Comparison of ENCODE assay signal across 1 cellular context in the genomic region with DNA sequence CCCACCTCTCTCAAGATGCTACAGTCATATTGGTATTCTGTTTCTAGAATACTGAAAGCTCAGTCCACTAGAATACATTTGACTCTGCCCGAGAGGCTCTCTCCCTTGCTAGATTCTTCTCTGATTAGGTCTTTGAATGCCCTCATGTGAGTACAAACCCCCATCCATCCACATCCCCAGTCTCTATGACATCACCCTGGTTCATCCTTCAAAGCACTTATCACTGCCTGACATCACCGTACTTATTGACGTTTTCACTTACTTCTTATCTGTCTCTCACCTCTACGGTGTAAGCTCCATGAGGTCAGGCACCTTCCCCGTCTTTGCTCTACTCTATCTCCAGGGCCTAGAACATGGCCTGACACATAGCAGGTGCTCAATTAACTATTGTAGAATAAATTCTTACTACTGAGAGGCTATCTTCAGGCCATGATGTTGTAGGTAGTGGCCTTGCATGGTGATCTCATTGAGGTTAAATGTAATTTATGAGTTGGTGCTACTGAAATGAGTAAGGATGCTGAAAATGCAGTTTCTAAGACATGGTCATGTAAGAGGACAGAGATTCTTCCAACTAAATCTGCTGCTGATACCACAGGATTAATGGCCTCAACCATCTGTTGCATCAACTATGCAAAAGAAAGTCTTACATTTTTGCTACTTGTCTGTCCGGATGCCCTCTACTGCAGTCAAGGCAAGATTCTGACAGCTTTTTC.
A peak's percentile ranks its signal among the peaks of the same experiment; 100 is the strongest.
TF ChIP-seq lines count a peak whose summit lies in the region.

No MANE protein-coding gene starts in this region.

TF ChIP-seq in HepG2, 621 proteins besides CTCF, POLR2A, EP300 and RAD21:
- TF ChIP-seq MAF1 (CRISPR knock-in tag; IDR thresholded peaks at IDR 0.05; ENCODE audit: borderline replicate concordance) (no peak), JDP2 (CRISPR knock-in tag; IDR thresholded peaks at IDR 0.05; ENCODE audit: borderline replicate concordance) (no peak), ZNF660 (CRISPR knock-in tag; IDR thresholded peaks at IDR 0.05; ENCODE audit: borderline replicate concordance, low read depth) (no peak), WIZ (CRISPR knock-in tag; IDR thresholded peaks at IDR 0.05) (no peak), ATF7 (IDR thresholded peaks at IDR 0.05) (peak; percentile 50; the same call in 1 of the 2 replicates), ATF7 (CRISPR knock-in tag; IDR thresholded peaks at IDR 0.05) (no peak), CBX1 (IDR thresholded peaks at IDR 0.05; ENCODE audit: low read depth) (no peak), XRCC5 (optimal IDR thresholded peaks at IDR 0.05; ENCODE audit: low read length) (no peak), ZNF839 (CRISPR knock-in tag; IDR thresholded peaks at IDR 0.05; ENCODE audit: borderline replicate concordance) (no peak), CREB1 (IDR thresholded peaks at IDR 0.05) (0 out of 2 replicates have a peak, but pooled peaks have one; percentile 51), CREB1 (CRISPR knock-in tag; IDR thresholded peaks at IDR 0.05) (no peak)
- TF ChIP-seq, protein P1, sequence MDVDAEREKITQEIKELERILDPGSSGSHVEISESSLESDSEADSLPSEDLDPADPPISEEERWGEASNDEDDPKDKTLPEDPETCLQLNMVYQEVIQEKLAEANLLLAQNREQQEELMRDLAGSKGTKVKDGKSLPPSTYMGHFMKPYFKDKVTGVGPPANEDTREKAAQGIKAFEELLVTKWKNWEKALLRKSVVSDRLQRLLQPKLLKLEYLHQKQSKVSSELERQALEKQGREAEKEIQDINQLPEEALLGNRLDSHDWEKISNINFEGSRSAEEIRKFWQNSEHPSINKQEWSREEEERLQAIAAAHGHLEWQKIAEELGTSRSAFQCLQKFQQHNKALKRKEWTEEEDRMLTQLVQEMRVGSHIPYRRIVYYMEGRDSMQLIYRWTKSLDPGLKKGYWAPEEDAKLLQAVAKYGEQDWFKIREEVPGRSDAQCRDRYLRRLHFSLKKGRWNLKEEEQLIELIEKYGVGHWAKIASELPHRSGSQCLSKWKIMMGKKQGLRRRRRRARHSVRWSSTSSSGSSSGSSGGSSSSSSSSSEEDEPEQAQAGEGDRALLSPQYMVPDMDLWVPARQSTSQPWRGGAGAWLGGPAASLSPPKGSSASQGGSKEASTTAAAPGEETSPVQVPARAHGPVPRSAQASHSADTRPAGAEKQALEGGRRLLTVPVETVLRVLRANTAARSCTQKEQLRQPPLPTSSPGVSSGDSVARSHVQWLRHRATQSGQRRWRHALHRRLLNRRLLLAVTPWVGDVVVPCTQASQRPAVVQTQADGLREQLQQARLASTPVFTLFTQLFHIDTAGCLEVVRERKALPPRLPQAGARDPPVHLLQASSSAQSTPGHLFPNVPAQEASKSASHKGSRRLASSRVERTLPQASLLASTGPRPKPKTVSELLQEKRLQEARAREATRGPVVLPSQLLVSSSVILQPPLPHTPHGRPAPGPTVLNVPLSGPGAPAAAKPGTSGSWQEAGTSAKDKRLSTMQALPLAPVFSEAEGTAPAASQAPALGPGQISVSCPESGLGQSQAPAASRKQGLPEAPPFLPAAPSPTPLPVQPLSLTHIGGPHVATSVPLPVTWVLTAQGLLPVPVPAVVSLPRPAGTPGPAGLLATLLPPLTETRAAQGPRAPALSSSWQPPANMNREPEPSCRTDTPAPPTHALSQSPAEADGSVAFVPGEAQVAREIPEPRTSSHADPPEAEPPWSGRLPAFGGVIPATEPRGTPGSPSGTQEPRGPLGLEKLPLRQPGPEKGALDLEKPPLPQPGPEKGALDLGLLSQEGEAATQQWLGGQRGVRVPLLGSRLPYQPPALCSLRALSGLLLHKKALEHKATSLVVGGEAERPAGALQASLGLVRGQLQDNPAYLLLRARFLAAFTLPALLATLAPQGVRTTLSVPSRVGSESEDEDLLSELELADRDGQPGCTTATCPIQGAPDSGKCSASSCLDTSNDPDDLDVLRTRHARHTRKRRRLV (CRISPR knock-in tag; IDR thresholded peaks at IDR 0.05), result no peak
- TF ChIP-seq, protein P2, sequence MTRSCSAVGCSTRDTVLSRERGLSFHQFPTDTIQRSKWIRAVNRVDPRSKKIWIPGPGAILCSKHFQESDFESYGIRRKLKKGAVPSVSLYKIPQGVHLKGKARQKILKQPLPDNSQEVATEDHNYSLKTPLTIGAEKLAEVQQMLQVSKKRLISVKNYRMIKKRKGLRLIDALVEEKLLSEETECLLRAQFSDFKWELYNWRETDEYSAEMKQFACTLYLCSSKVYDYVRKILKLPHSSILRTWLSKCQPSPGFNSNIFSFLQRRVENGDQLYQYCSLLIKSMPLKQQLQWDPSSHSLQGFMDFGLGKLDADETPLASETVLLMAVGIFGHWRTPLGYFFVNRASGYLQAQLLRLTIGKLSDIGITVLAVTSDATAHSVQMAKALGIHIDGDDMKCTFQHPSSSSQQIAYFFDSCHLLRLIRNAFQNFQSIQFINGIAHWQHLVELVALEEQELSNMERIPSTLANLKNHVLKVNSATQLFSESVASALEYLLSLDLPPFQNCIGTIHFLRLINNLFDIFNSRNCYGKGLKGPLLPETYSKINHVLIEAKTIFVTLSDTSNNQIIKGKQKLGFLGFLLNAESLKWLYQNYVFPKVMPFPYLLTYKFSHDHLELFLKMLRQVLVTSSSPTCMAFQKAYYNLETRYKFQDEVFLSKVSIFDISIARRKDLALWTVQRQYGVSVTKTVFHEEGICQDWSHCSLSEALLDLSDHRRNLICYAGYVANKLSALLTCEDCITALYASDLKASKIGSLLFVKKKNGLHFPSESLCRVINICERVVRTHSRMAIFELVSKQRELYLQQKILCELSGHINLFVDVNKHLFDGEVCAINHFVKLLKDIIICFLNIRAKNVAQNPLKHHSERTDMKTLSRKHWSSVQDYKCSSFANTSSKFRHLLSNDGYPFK (CRISPR knock-in tag; IDR thresholded peaks at IDR 0.05; ENCODE audit: borderline replicate concordance), result no peak
- TF ChIP-seq, protein P3, sequence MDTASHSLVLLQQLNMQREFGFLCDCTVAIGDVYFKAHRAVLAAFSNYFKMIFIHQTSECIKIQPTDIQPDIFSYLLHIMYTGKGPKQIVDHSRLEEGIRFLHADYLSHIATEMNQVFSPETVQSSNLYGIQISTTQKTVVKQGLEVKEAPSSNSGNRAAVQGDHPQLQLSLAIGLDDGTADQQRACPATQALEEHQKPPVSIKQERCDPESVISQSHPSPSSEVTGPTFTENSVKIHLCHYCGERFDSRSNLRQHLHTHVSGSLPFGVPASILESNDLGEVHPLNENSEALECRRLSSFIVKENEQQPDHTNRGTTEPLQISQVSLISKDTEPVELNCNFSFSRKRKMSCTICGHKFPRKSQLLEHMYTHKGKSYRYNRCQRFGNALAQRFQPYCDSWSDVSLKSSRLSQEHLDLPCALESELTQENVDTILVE (CRISPR knock-in tag; IDR thresholded peaks at IDR 0.05), result no peak
- TF ChIP-seq, protein P4, sequence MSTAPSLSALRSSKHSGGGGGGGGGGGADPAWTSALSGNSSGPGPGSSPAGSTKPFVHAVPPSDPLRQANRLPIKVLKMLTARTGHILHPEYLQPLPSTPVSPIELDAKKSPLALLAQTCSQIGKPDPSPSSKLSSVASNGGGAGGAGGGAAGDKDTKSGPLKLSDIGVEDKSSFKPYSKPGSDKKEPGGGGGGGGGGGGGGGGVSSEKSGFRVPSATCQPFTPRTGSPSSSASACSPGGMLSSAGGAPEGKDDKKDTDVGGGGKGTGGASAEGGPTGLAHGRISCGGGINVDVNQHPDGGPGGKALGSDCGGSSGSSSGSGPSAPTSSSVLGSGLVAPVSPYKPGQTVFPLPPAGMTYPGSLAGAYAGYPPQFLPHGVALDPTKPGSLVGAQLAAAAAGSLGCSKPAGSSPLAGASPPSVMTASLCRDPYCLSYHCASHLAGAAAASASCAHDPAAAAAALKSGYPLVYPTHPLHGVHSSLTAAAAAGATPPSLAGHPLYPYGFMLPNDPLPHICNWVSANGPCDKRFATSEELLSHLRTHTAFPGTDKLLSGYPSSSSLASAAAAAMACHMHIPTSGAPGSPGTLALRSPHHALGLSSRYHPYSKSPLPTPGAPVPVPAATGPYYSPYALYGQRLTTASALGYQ (CRISPR knock-in tag; IDR thresholded peaks at IDR 0.05), result no peak
